In genomic region chr11:116355104-116355503, GRCh38 we compare ENCODE assay signal across 7 cellular contexts.
"Had no signal": no experiment of that assay in that cellular context is flagged by ENCODE, and none has a peak within 500 bp of the region (broad histone marks: within the 10 kb centered on the region; RNA-seq: fewer than 3 reads in every experiment).

No MANE protein-coding gene starts in this region.

- ATAC-seq: K562 had no signal

- H3K9ac ChIP-seq: KMS-11 had no signal

- DNase-seq: IMR-90, KBM-7, KG1 had no signal

- H3K4me2 ChIP-seq: KMS-11 had no signal

- H3K27ac ChIP-seq: HL-60, KMS-11 had no signal

- FAIRE-seq: HTR-8/SVneo, K562 had no signal

- H3K4me3 ChIP-seq: K562 had no signal
